ENCODE assay signal across 18 cellular contexts in genomic region chr7:15459018-15459621, GRCh38.
DNase-seq lines count a peak whose midpoint lies in the region; ATAC-seq and TF ChIP-seq lines count a peak whose summit lies in the region.
"Had no signal": no experiment of that assay in that cellular context is flagged by ENCODE, and none has a peak within 500 bp of the region (broad histone marks: within the 10 kb centered on the region; RNA-seq: fewer than 3 reads in every experiment).

No MANE protein-coding gene starts in this region.

- H3K9me3 Mint-ChIP-seq in GM23338, result no peaks in the 10 kb centered on the region
- H3K9me3 Mint-ChIP-seq: HFFc6; stimulated activated naive B cell treated with anti-CD40 and anti-IgM and Interleukin-4, amounts not matched to agents 10 μg/mL and 1 μg/mL and 100 μg/mL, for 72 hours had no signal

- H3F3A ChIP-seq in GM23338 (replicated peaks; ENCODE audit: low read depth), result no peaks in the 10 kb centered on the region

- no peaks in the 10 kb centered on the region for H4K20me1 ChIP-seq in GM23338 (replicated peaks; ENCODE audit: insufficient read depth)

- H3K4me3 ChIP-seq in SK-N-MC, result no peak overlapping the region
- H3K4me3 ChIP-seq in GM23338, result no peak overlapping the region
- H3K4me3 ChIP-seq: esophagus squamous epithelium, lung, MG63 had no signal

- 0 out of 2 replicates have a peak, but pooled peaks cover 3% of the 10 kb centered on the region for H3K9me3 ChIP-seq in SK-N-MC (ENCODE audit: low read depth, low read length)
- H3K9me3 ChIP-seq: esophagus squamous epithelium, MG63 had no signal

- H3K36me3 ChIP-seq in SK-N-MC (ENCODE audit: insufficient read depth, low read length), result no peaks in the 10 kb centered on the region
- H3K36me3 ChIP-seq in GM23338 (ENCODE audit: insufficient read depth), result no peaks in the 10 kb centered on the region
- H3K36me3 ChIP-seq: esophagus squamous epithelium, MG63 had no signal

- no peak overlapping the region for H3K27ac Mint-ChIP-seq in GM23338
- H3K27ac Mint-ChIP-seq: activated T-helper 1 cell treated with anti-CD3 and anti-CD28 coated beads, Interleukin-12 subunit alpha, Interleukin-12 subunit beta, Interleukin-2, Interleukin-4 antibody, amounts not matched to agents 30 ng/mL and 10 ng/mL and 1 ng/mL, durations not matched to agents 14 hours and 24 hours and 36 hours; CD8-positive, alpha-beta T cell; HFFc6; stimulated activated naive B cell treated with anti-CD40 and anti-IgM and Interleukin-4, amounts not matched to agents 10 μg/mL and 1 μg/mL and 100 μg/mL, for 72 hours; T-helper 2 cell treated with Interferon-gamma antibody and Interleukin-4, amounts not matched to agents 5 μg/mL and 100 μg/mL, for 36 hours had no signal

- H3K27me3 Mint-ChIP-seq in GM23338 (ENCODE audit: insufficient read depth, low read depth, poor library complexity), result no peaks in the 10 kb centered on the region
- H3K27me3 Mint-ChIP-seq: stimulated activated naive B cell treated with anti-CD40 and anti-IgM and Interleukin-4, amounts not matched to agents 10 μg/mL and 1 μg/mL and 100 μg/mL, for 72 hours had no signal

- ATAC-seq in left lobe of liver (peak; percentile 49), GM23338 (no peak)
- ATAC-seq: CD8-positive, alpha-beta T cell; stimulated activated naive B cell treated with anti-CD40 and anti-IgM and Interleukin-4, amounts not matched to agents 10 μg/mL and 1 μg/mL and 100 μg/mL, for 72 hours had no signal

- DNase-seq in COR-L47 (lab: John Stamatoyannopoulos, UW) (peak; percentile 7), HT1080 (ENCODE audit: low read depth) (peak; percentile 18), SK-N-MC (ENCODE audit: low read depth, low spot score) (peak; percentile 10), left lobe of liver (ENCODE audit: low spot score) (no peak), OCI-M2 (lab: John Stamatoyannopoulos, UW; ENCODE audit: unreplicated experiment) (no peak), GM23338 (ENCODE audit: low spot score) (no peak), SHP77 (lab: John Stamatoyannopoulos, UW) (no peak), retina (no peak)
- DNase-seq: amniotic stem cell; CD8-positive, alpha-beta T cell; esophagus squamous epithelium; MG63; RPMI8226; stimulated activated naive B cell treated with anti-CD40 and anti-IgM and Interleukin-4, amounts not matched to agents 10 μg/mL and 1 μg/mL and 100 μg/mL, for 72 hours had no signal

- peaks cover 6% of the 10 kb centered on the region; the same call in 2 of the 3 replicates for H3K4me1 Mint-ChIP-seq in GM23338
- H3K4me1 Mint-ChIP-seq: stimulated activated naive B cell treated with anti-CD40 and anti-IgM and Interleukin-4, amounts not matched to agents 10 μg/mL and 1 μg/mL and 100 μg/mL, for 72 hours had no signal

- H3K9me2 ChIP-seq in GM23338 (ENCODE audit: insufficient read depth), result no peaks in the 10 kb centered on the region

- H3K27ac ChIP-seq in SK-N-MC, result no peak overlapping the region
- H3K27ac ChIP-seq in GM23338 (ENCODE audit: low read depth), result no peak overlapping the region
- H3K27ac ChIP-seq: esophagus squamous epithelium had no signal

- H2AFZ ChIP-seq in GM23338, result no peak overlapping the region

- H3K4me1 ChIP-seq in GM23338 (ENCODE audit: insufficient read depth), result no peaks in the 10 kb centered on the region
- H3K4me1 ChIP-seq: esophagus squamous epithelium had no signal

- H3K9ac ChIP-seq in SK-N-MC (ENCODE audit: insufficient read length), result no peak overlapping the region

- H3K4me3 Mint-ChIP-seq in GM23338, result no peak overlapping the region
- H3K4me3 Mint-ChIP-seq: activated T-helper 1 cell treated with anti-CD3 and anti-CD28 coated beads, Interleukin-12 subunit alpha, Interleukin-12 subunit beta, Interleukin-2, Interleukin-4 antibody, amounts not matched to agents 30 ng/mL and 10 ng/mL and 1 ng/mL, durations not matched to agents 14 hours and 24 hours and 36 hours; CD8-positive, alpha-beta T cell; HFFc6; stimulated activated naive B cell treated with anti-CD40 and anti-IgM and Interleukin-4, amounts not matched to agents 10 μg/mL and 1 μg/mL and 100 μg/mL, for 72 hours; T-helper 2 cell treated with Interferon-gamma antibody and Interleukin-4, amounts not matched to agents 5 μg/mL and 100 μg/mL, for 36 hours had no signal

- no peaks in the 10 kb centered on the region for H3K36me3 Mint-ChIP-seq in GM23338 (ENCODE audit: low read depth)
- H3K36me3 Mint-ChIP-seq: CD8-positive, alpha-beta T cell; stimulated activated naive B cell treated with anti-CD40 and anti-IgM and Interleukin-4, amounts not matched to agents 10 μg/mL and 1 μg/mL and 100 μg/mL, for 72 hours had no signal

- no peak for TF ChIP-seq CTCF in GM23338 (conservative IDR thresholded peaks at IDR 0.05; ENCODE audit: low read depth in 2 of 2)

- H3K4me2 ChIP-seq in GM23338, result no peak overlapping the region

- no peaks in the 10 kb centered on the region for H3K27me3 ChIP-seq in GM23338 (ENCODE audit: insufficient read depth)
- H3K27me3 ChIP-seq: MG63 had no signal

- no peaks in the 10 kb centered on the region for H3K79me2 ChIP-seq in GM23338 (replicated peaks; ENCODE audit: insufficient read depth)

TF ChIP-seq in GM23338, 12 proteins besides CTCF, POLR2A, EP300 and RAD21 (continues in another document):
- no peak for TF ChIP-seq ZNF114 (CRISPR knock-in tag; IDR thresholded peaks at IDR 0.05)
- TF ChIP-seq EZH2phosphoT487 (IDR thresholded peaks at IDR 0.05; ENCODE audit: unreplicated experiment), result no peak
- TF ChIP-seq CREB1 (CRISPR knock-in tag; IDR thresholded peaks at IDR 0.05; ENCODE audit: low read depth), result no peak
- TF ChIP-seq ZNF331 (CRISPR knock-in tag; IDR thresholded peaks at IDR 0.05; ENCODE audit: low read depth), result no peak
- no peak for TF ChIP-seq NANOG (IDR thresholded peaks at IDR 0.05; ENCODE audit: borderline replicate concordance)
- no peak for TF ChIP-seq STAT1 (IDR thresholded peaks at IDR 0.05; ENCODE audit: unreplicated experiment)
- no peak for TF ChIP-seq REST (IDR thresholded peaks at IDR 0.05; ENCODE audit: unreplicated experiment)
- TF ChIP-seq POLR2AphosphoS5 (IDR thresholded peaks at IDR 0.05; ENCODE audit: low read depth), result no peak
- no peak for TF ChIP-seq ETS1 (IDR thresholded peaks at IDR 0.05)

Comparison
In these comparisons a context has a peak if more than half of its experiments do, and no peak if none do; other contexts are left out.
1. DNase-seq: peak in COR-L47 (single experiment), HT1080 (single experiment) and SK-N-MC (single experiment); none in left lobe of liver (single experiment), OCI-M2 (single experiment), GM23338 (single experiment), SHP77 (0 of 2) and retina (single experiment).